Comparison of ENCODE assay signal across 1 cellular context in genomic region chr9:136124976-136125692, GRCh38.
TF ChIP-seq lines count a peak whose summit lies in the region.

No MANE protein-coding gene starts in this region.

TF ChIP-seq in K562, 482 proteins besides CTCF, POLR2A, EP300 and RAD21:
- TF ChIP-seq, protein P1, sequence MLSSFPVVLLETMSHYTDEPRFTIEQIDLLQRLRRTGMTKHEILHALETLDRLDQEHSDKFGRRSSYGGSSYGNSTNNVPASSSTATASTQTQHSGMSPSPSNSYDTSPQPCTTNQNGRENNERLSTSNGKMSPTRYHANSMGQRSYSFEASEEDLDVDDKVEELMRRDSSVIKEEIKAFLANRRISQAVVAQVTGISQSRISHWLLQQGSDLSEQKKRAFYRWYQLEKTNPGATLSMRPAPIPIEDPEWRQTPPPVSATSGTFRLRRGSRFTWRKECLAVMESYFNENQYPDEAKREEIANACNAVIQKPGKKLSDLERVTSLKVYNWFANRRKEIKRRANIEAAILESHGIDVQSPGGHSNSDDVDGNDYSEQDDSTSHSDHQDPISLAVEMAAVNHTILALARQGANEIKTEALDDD (IDR thresholded peaks at IDR 0.05), result peak; percentile 99
- peak; percentile 66 for TF ChIP-seq CREBBP (IDR thresholded peaks at IDR 0.05; ENCODE audit: low read depth, low read length)
- peak; percentile 44; the same call in 1 of the 2 replicates for TF ChIP-seq MIER1 (IDR thresholded peaks at IDR 0.05; ENCODE audit: low read depth)
- TF ChIP-seq, protein P2, sequence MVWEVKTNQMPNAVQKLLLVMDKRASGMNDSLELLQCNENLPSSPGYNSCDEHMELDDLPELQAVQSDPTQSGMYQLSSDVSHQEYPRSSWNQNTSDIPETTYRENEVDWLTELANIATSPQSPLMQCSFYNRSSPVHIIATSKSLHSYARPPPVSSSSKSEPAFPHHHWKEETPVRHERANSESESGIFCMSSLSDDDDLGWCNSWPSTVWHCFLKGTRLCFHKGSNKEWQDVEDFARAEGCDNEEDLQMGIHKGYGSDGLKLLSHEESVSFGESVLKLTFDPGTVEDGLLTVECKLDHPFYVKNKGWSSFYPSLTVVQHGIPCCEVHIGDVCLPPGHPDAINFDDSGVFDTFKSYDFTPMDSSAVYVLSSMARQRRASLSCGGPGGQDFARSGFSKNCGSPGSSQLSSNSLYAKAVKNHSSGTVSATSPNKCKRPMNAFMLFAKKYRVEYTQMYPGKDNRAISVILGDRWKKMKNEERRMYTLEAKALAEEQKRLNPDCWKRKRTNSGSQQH (CRISPR knock-in tag; IDR thresholded peaks at IDR 0.05), result 0 out of 2 replicates have a peak, but pooled peaks have one; percentile 2
- no peak for TF ChIP-seq BHLHE40 (IDR thresholded peaks at IDR 0.05; ENCODE audit: low read length)
- no peak for TF ChIP-seq NFATC3 (IDR thresholded peaks at IDR 0.05)
- peak; percentile 93 for TF ChIP-seq EHMT2 (IDR thresholded peaks at IDR 0.05)
